Comparison of ENCODE assay signal across 10 cellular contexts in the genomic region with DNA sequence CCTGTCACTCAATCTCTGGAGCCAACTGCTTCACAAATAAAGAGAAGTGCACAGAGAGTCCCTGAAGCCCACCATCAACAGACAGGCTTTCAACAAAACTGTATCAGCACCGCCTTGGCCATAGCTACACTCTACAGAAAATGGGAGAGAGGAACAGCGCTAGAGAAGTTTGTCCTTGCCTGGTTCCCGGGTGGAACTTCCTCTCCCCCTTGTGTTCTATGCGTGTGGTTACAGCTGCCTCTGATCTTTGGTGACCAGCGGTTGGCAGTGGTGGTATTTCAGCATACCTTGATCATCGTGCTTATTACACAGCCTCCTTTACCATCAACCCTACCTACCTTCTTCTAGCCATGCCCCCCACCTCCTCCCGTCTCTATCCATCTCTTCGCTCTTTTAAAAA.
A peak's percentile ranks its signal among the peaks of the same experiment; 100 is the strongest.
DNase-seq lines count a peak whose midpoint lies in the region; ATAC-seq, FAIRE-seq and TF ChIP-seq lines count a peak whose summit lies in the region.
"Had no signal": no experiment of that assay in that cellular context is flagged by ENCODE, and none has a peak within 500 bp of the region (broad histone marks: within the 10 kb centered on the region; RNA-seq: fewer than 3 reads in every experiment).

No MANE protein-coding gene starts in this region.

- H3K36me3 Mint-ChIP-seq in HFFc6 (ENCODE audit: low read depth), result no peaks in the 10 kb centered on the region

- H3K4me1 Mint-ChIP-seq in HFFc6 (ENCODE audit: low read depth), result no peaks in the 10 kb centered on the region

- H3K27me3 ChIP-seq in BE2C (peaks cover 17% of the 10 kb centered on the region), HepG2 (ENCODE audit: control insufficient read depth in 1 of 2, insufficient read depth in 2 of 2, low read length in 2 of 2) (no peaks in the 10 kb centered on the region)

- in situ Hi-C loops in HepG2 (cut with HindIII; ENCODE audit: extremely low pct_ligation_motif_present, low pct_unique_long_range_greater_than_20kb), result no loop called here

- no TSS peak for BruUV-seq in HepG2 (replicated peaks; lab: Mats Ljungman, UMichigan)

- POLR2A ChIA-PET in HepG2 (lab: Yijun Ruan, JAX), result no interaction called here

- peak; percentile 24 for DNase-seq in BE2C
- DNase-seq in HFFc6, result peak; percentile 9
- DNase-seq in astrocyte of the hippocampus (ENCODE audit: low read depth, low spot score), result peak; percentile 33
- peak; percentile 9 for DNase-seq in HepG2 (ENCODE audit: low spot score)
- DNase-seq in NCI-H187 (lab: John Stamatoyannopoulos, UW), result no peak
- DNase-seq in T1000 (lab: John Stamatoyannopoulos, UW), result no peak

- H3K27me3 Mint-ChIP-seq in HFFc6 (ENCODE audit: insufficient read depth), result peaks cover 14% of the 10 kb centered on the region

- ATAC-seq in HepG2, result peak; percentile 64
- no peak for ATAC-seq in GM21390 (IDR thresholded peaks at IDR 0.05; ENCODE audit: unreplicated experiment)
- ATAC-seq in GM21717 (IDR thresholded peaks at IDR 0.05; ENCODE audit: unreplicated experiment), result no peak

- H3K9ac ChIP-seq in HepG2 (ENCODE audit: insufficient read depth, low read depth, low read length), result no peak overlapping the region

- TF ChIP-seq POLR2A in HepG2 (IDR thresholded peaks at IDR 0.05; ENCODE audit: insufficient read depth in 1 of 2, low read depth in 2 of 2, low read length in 2 of 2), result no peak

- intact Hi-C loops in HepG2 (cut with micrococcal nuclease; ENCODE audit: unreplicated experiment), result no loop called here

- no peak overlapping the region for H3K27ac Mint-ChIP-seq in HFFc6
- H3K27ac Mint-ChIP-seq: T-helper 2 cell treated with Interferon-gamma antibody and Interleukin-4, amounts not matched to agents 5 μg/mL and 100 μg/mL, for 36 hours had no signal

- no peak overlapping the region for H2AFZ ChIP-seq in HepG2 (ENCODE audit: low read length)

- H3K27ac ChIP-seq in HepG2 (ENCODE audit: extremely low read length, insufficient read depth, low read length), result no peak overlapping the region
- H3K27ac ChIP-seq: coronary artery had no signal

- H3K4me2 ChIP-seq in HepG2 (ENCODE audit: low read depth, low read length), result no peak overlapping the region

- H3K36me3 ChIP-seq in BE2C (no peaks in the 10 kb centered on the region), HepG2 (replicated peaks in 1 of 2; ENCODE audit: control insufficient read depth in 1 of 2, insufficient read depth in 2 of 2, low read length in 2 of 2) (no peaks in the 10 kb centered on the region)

- no peaks in the 10 kb centered on the region for H4K20me1 ChIP-seq in HepG2 (ENCODE audit: insufficient read depth, low read length)

- H3K9me3 ChIP-seq in BE2C (no peaks in the 10 kb centered on the region), HepG2 (ENCODE audit: low read length) (peaks cover 5% of the 10 kb centered on the region; the same call in 1 of the 2 replicates)

- TF ChIP-seq EP300 in HepG2 (IDR thresholded peaks at IDR 0.05; ENCODE audit: low read depth in 2 of 2, low read length in 2 of 2) (no peak), HepG2 (CRISPR knock-in tag; IDR thresholded peaks at IDR 0.05; ENCODE audit: borderline replicate concordance) (no peak)

- H3K4me3 ChIP-seq in BE2C (ENCODE audit: low read depth, low read length), result no peak overlapping the region
- H3K4me3 ChIP-seq in HepG2 (replicated peaks in 1 of 3; ENCODE audit: insufficient read depth in 1 of 3, low read depth in 2 of 3, low read length in 3 of 3), result no peak overlapping the region
- H3K4me3 ChIP-seq: coronary artery had no signal

- FAIRE-seq in HepG2 (lab: Jason Lieb, UNC), result no peak

- no peaks in the 10 kb centered on the region for H3K9me3 Mint-ChIP-seq in HFFc6
- H3K9me3 Mint-ChIP-seq: T-helper 2 cell treated with Interferon-gamma antibody and Interleukin-4, amounts not matched to agents 5 μg/mL and 100 μg/mL, for 36 hours had no signal

- no peaks in the 10 kb centered on the region for H3K4me1 ChIP-seq in BE2C
- no peaks in the 10 kb centered on the region for H3K4me1 ChIP-seq in HepG2 (ENCODE audit: insufficient read depth, low read length)

- no peaks in the 10 kb centered on the region for H3K79me2 ChIP-seq in HepG2 (ENCODE audit: insufficient read depth, low read length)

- peak; percentile 65 for TF ChIP-seq CTCF in BE2C (IDR thresholded peaks at IDR 0.05; ENCODE audit: low read depth, low read length)
- TF ChIP-seq CTCF in HFFc6 (IDR thresholded peaks at IDR 0.05), result peak; percentile 46; the same call in 1 of the 2 replicates
- TF ChIP-seq CTCF in HepG2 (CRISPR knock-in tag; IDR thresholded peaks at IDR 0.05), result peak; percentile 47

- WGBS in HepG2 (ENCODE audit: low lambda C conversion rate), result under 1% methylated on average over 8 of the region's 8 CpGs

- CTCF ChIA-PET in HepG2 (lab: Yijun Ruan, JAX; ENCODE audit: low intra/inter-chr PET ratio, low total read pairs), result no interaction called here

- no peak for TF ChIP-seq RAD21 in HepG2 (CRISPR knock-in tag; IDR thresholded peaks at IDR 0.05)

- no peak overlapping the region for H3K4me3 Mint-ChIP-seq in HFFc6
- H3K4me3 Mint-ChIP-seq: T-helper 2 cell treated with Interferon-gamma antibody and Interleukin-4, amounts not matched to agents 5 μg/mL and 100 μg/mL, for 36 hours had no signal

TF ChIP-seq in HepG2, 621 proteins besides CTCF, POLR2A, EP300 and RAD21 (continues in another document):
- 0 out of 2 replicates have a peak, but pooled peaks have one; percentile 3 for TF ChIP-seq SMC3 (IDR thresholded peaks at IDR 0.05; ENCODE audit: low read length)
- TF ChIP-seq, protein P1, sequence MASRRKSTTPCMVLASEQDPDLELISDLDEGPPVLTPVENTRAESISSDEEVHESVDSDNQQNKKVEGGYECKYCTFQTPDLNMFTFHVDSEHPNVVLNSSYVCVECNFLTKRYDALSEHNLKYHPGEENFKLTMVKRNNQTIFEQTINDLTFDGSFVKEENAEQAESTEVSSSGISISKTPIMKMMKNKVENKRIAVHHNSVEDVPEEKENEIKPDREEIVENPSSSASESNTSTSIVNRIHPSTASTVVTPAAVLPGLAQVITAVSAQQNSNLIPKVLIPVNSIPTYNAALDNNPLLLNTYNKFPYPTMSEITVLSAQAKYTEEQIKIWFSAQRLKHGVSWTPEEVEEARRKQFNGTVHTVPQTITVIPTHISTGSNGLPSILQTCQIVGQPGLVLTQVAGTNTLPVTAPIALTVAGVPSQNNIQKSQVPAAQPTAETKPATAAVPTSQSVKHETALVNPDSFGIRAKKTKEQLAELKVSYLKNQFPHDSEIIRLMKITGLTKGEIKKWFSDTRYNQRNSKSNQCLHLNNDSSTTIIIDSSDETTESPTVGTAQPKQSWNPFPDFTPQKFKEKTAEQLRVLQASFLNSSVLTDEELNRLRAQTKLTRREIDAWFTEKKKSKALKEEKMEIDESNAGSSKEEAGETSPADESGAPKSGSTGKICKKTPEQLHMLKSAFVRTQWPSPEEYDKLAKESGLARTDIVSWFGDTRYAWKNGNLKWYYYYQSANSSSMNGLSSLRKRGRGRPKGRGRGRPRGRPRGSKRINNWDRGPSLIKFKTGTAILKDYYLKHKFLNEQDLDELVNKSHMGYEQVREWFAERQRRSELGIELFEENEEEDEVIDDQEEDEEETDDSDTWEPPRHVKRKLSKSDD (CRISPR knock-in tag; IDR thresholded peaks at IDR 0.05; ENCODE audit: low read depth), result no peak
- TF ChIP-seq ZFP36 (IDR thresholded peaks at IDR 0.05; ENCODE audit: borderline replicate concordance, low read depth, low read length, partially characterized antibody), result no peak
- TF ChIP-seq, protein P2, sequence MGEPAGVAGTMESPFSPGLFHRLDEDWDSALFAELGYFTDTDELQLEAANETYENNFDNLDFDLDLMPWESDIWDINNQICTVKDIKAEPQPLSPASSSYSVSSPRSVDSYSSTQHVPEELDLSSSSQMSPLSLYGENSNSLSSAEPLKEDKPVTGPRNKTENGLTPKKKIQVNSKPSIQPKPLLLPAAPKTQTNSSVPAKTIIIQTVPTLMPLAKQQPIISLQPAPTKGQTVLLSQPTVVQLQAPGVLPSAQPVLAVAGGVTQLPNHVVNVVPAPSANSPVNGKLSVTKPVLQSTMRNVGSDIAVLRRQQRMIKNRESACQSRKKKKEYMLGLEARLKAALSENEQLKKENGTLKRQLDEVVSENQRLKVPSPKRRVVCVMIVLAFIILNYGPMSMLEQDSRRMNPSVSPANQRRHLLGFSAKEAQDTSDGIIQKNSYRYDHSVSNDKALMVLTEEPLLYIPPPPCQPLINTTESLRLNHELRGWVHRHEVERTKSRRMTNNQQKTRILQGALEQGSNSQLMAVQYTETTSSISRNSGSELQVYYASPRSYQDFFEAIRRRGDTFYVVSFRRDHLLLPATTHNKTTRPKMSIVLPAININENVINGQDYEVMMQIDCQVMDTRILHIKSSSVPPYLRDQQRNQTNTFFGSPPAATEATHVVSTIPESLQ (CRISPR knock-in tag; conservative IDR thresholded peaks at IDR 0.05), result no peak
- no peak for TF ChIP-seq AKAP8 (CRISPR knock-in tag; IDR thresholded peaks at IDR 0.05)
- TF ChIP-seq, protein P3, sequence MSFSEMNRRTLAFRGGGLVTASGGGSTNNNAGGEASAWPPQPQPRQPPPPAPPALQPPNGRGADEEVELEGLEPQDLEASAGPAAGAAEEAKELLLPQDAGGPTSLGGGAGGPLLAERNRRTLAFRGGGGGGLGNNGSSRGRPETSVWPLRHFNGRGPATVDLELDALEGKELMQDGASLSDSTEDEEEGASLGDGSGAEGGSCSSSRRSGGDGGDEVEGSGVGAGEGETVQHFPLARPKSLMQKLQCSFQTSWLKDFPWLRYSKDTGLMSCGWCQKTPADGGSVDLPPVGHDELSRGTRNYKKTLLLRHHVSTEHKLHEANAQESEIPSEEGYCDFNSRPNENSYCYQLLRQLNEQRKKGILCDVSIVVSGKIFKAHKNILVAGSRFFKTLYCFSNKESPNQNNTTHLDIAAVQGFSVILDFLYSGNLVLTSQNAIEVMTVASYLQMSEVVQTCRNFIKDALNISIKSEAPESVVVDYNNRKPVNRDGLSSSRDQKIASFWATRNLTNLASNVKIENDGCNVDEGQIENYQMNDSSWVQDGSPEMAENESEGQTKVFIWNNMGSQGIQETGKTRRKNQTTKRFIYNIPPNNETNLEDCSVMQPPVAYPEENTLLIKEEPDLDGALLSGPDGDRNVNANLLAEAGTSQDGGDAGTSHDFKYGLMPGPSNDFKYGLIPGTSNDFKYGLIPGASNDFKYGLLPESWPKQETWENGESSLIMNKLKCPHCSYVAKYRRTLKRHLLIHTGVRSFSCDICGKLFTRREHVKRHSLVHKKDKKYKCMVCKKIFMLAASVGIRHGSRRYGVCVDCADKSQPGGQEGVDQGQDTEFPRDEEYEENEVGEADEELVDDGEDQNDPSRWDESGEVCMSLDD (CRISPR knock-in tag; IDR thresholded peaks at IDR 0.05; ENCODE audit: borderline replicate concordance), result no peak

Comparison
In these comparisons a context has a peak if more than half of its experiments do, and no peak if none do; other contexts are left out.
1. DNase-seq: peak in BE2C (single experiment), HFFc6 (single experiment), astrocyte of the hippocampus (single experiment) and HepG2 (single experiment); none in NCI-H187 (0 of 2) and T1000 (single experiment).
2. Peak in every context shown above with its lines, with median percentiles within 50 percentile points of each other: CTCF ChIP-seq.